ENCODE assay signal across 18 cellular contexts in genomic region chr10:104767282-104767681, GRCh38.
DNase-seq lines count a peak whose midpoint lies in the region; ATAC-seq, FAIRE-seq and TF ChIP-seq lines count a peak whose summit lies in the region.
"Had no signal": no experiment of that assay in that cellular context is flagged by ENCODE, and none has a peak within 500 bp of the region (broad histone marks: within the 10 kb centered on the region; RNA-seq: fewer than 3 reads in every experiment).

No MANE protein-coding gene starts in this region.

- H3K56ac ChIP-seq in H1 (replicated peaks; ENCODE audit: insufficient read length, low read depth, low read length), result no peak overlapping the region

- no peaks in the 10 kb centered on the region for H3K27me3 ChIP-seq in HUES48 (ENCODE audit: control insufficient read depth, insufficient read depth, low read length)
- H3K27me3 ChIP-seq in H1 (replicated peaks in 1 of 4; ENCODE audit: control insufficient read depth in 3 of 4, extremely low read depth in 1 of 4, insufficient read depth in 3 of 4, low read length in 3 of 4), result no peaks in the 10 kb centered on the region; a peak in 3 of 7 replicates
- H3K27me3 ChIP-seq in left lung, result peaks cover 0 to 3% of the 10 kb centered on the region in 2 donors
- H3K27me3 ChIP-seq: BE2C had no signal

- H3K27ac ChIP-seq in HUES48 (ENCODE audit: low read depth, low read length), result no peak overlapping the region
- H3K27ac ChIP-seq in H1 (ENCODE audit: low read depth, low read length), result no peak overlapping the region
- H3K27ac ChIP-seq in left lung, result no peak overlapping the region

- no peak overlapping the region for H3K23ac ChIP-seq in H1 (ENCODE audit: insufficient read length)

- peak overlapping the region in 1 of 2 experiments; percentile 50; a peak in 2 of 4 replicates for H3K4me2 ChIP-seq in H1 (ENCODE audit: insufficient read depth in 1 of 2, low read depth in 2 of 2, low read length in 2 of 2)

- H3K4me3 ChIP-seq in HUES48 (ENCODE audit: low read depth, low read length) (peak overlapping the region; percentile 30; the same call in 1 of the 2 replicates), H1 (ENCODE audit: extremely low read depth in 1 of 4, insufficient read depth in 2 of 4, low read depth in 3 of 4, low read length in 4 of 4) (no peak overlapping the region), left lung (no peak overlapping the region)

- no peaks in the 10 kb centered on the region; the same call in 1 of the 2 replicates for H3K79me1 ChIP-seq in H1 (ENCODE audit: low read depth, low read length)

- H3K18ac ChIP-seq in H1 (ENCODE audit: extremely low read depth, low read length), result no peak overlapping the region

- no peak for DNase-seq in H1 (ENCODE audit: low read depth in 1 of 2, low spot score in 2 of 2)
- DNase-seq in left lung, result no peak
- DNase-seq in NCI-H2081 treated with DMSO at 0.1 percent for 48 hours (lab: John Stamatoyannopoulos, UW), result no peak
- DNase-seq in activated effector memory CD4-positive, alpha-beta T cell treated with Interleukin-2 at 50 U/mL for 16 hours, result no peak
- DNase-seq: BE2C; C1 segment of cervical spinal cord; Caco-2; CD4-positive, CD25-positive, alpha-beta regulatory T cell; DMS79 treated with DMSO at 0.1 percent for 48 hours; GF-D8; HFFc6; KG1 had no signal

- TF ChIP-seq CTCF in H1 (IDR thresholded peaks at IDR 0.05; ENCODE audit: control extremely low read depth in 1 of 3, insufficient read depth in 1 of 3, low read depth in 1 of 3, low read length in 3 of 3) (no peak), left lung (IDR thresholded peaks at IDR 0.05) (no peak)

- peak; percentile 19 for FAIRE-seq in H1 (lab: Jason Lieb, UNC)
- FAIRE-seq: A204.1, GM19239, H54, HTR-8/SVneo had no signal

- no peak overlapping the region for H2AFZ ChIP-seq in H1 (ENCODE audit: low read length)

- H2AK5ac ChIP-seq in H1 (ENCODE audit: low read depth, low read length), result no peak overlapping the region

- no peak overlapping the region for H3K14ac ChIP-seq in H1 (ENCODE audit: insufficient read length)

- no peak overlapping the region for H3K9ac ChIP-seq in HUES48 (ENCODE audit: low read depth, low read length)
- no peak overlapping the region for H3K9ac ChIP-seq in H1 (replicated peaks in 1 of 4; ENCODE audit: extremely low read depth in 1 of 4, low read depth in 3 of 4, low read length in 3 of 4)

- TF ChIP-seq POLR2A in H1 (IDR thresholded peaks at IDR 0.05; ENCODE audit: control extremely low read depth in 1 of 2, low read depth in 2 of 2, low read length in 2 of 2), result no peak

- intact Hi-C loops in left lung (cut with DNase I), result no loop called here

- TF ChIP-seq EP300 in H1 (IDR thresholded peaks at IDR 0.05; ENCODE audit: borderline replicate concordance in 1 of 2, low read depth in 2 of 2, low read length in 2 of 2), result no peak

- H3K4me1 ChIP-seq in HUES48 (ENCODE audit: control insufficient read depth, insufficient read depth, low read length) (peaks cover 6% of the 10 kb centered on the region), H1 (replicated peaks in 1 of 4; ENCODE audit: control insufficient read depth in 3 of 4, insufficient read depth in 4 of 4, low read length in 3 of 4) (peaks cover 0 to 2% (median 0%) of the 10 kb centered on the region in 4 experiments; a peak in 1 of 7 replicates), left lung (no peaks in the 10 kb centered on the region)
- H3K4me1 ChIP-seq: BE2C, Caco-2 had no signal

- H3K36me3 ChIP-seq in HUES48 (ENCODE audit: control insufficient read depth, insufficient read depth, low read length), result no peaks in the 10 kb centered on the region
- no peaks in the 10 kb centered on the region for H3K36me3 ChIP-seq in H1 (ENCODE audit: control insufficient read depth in 2 of 4, insufficient read depth in 4 of 4, low read length in 3 of 4)
- H3K36me3 ChIP-seq in left lung, result no peaks in the 10 kb centered on the region
- H3K36me3 ChIP-seq: BE2C had no signal

- CTCF ChIA-PET in H1 (lab: Charles Lee; ENCODE audit: partially characterized antibody), result interaction anchor here (1.1 to 2.4 kb wide), 5 partner anchors 10 to 153 kb away, joined by 3 to 9 read pairs (median 3); no protein-coding TSS in a partner anchor

- TF ChIP-seq RAD21 in H1 (IDR thresholded peaks at IDR 0.05 in 1 of 2, conservative IDR thresholded peaks at IDR 0.05 in 1 of 2; ENCODE audit: low read depth in 2 of 2, low read length in 2 of 2), result no peak

- H4K91ac ChIP-seq in H1 (replicated peaks; ENCODE audit: insufficient read length, low read length), result no peak overlapping the region

- no peak overlapping the region for H2BK15ac ChIP-seq in H1 (ENCODE audit: low read length)

- WGBS in H1 (ENCODE audit: extremely low coverage in 1 of 2, insufficient coverage in 1 of 2, insufficient read length in 1 of 2, insufficient replicate concordance in 2 of 2, low coverage in 1 of 2, low lambda C conversion rate in 2 of 2, missing lambda C conversion rate in 1 of 2), 2 experiments, result 63% methylated on average over 1 of the region's 2 CpGs; no CpG with 5 or more reads in 1 of the 2 experiments

- H4K8ac ChIP-seq in H1 (ENCODE audit: extremely low read depth, insufficient read depth, low read length), result no peak overlapping the region

- no peak overlapping the region for H2BK12ac ChIP-seq in H1 (ENCODE audit: low read depth, low read length)

- POLR2A ChIA-PET in H1 (lab: Charles Lee; ENCODE audit: partially characterized antibody), result no interaction called here

- H3K79me2 ChIP-seq in H1 (ENCODE audit: control insufficient read depth in 1 of 2, insufficient read depth in 2 of 2, low read length in 2 of 2), result no peaks in the 10 kb centered on the region

- H3K23me2 ChIP-seq in H1 (ENCODE audit: low read depth, low read length), result no peaks in the 10 kb centered on the region

- H2BK20ac ChIP-seq in H1 (ENCODE audit: low read length), result no peak overlapping the region

- ATAC-seq in left lung (peak; percentile 82), GM18873 (IDR thresholded peaks at IDR 0.05; ENCODE audit: low FRiP score, unreplicated experiment) (no peak)

- no peaks in the 10 kb centered on the region for H4K20me1 ChIP-seq in H1 (replicated peaks in 1 of 2; ENCODE audit: control insufficient read depth in 1 of 2, insufficient read depth in 2 of 2, low read length in 2 of 2)

- H3K9me3 ChIP-seq in HUES48 (ENCODE audit: control insufficient read depth, insufficient read depth, low read length) (no peaks in the 10 kb centered on the region), H1 (ENCODE audit: insufficient read depth in 2 of 2, low read depth in 1 of 2, low read length in 1 of 2) (no peaks in the 10 kb centered on the region), left lung (no peaks in the 10 kb centered on the region)
- H3K9me3 ChIP-seq: BE2C, Caco-2 had no signal

- no peak overlapping the region for H3K4ac ChIP-seq in H1 (replicated peaks; ENCODE audit: insufficient read length, low read depth, low read length)

- H2BK5ac ChIP-seq in H1 (ENCODE audit: low read depth, low read length), result no peak overlapping the region

- no peak overlapping the region for H2BK120ac ChIP-seq in H1 (replicated peaks; ENCODE audit: low read depth, low read length)

- no peak overlapping the region for H4K5ac ChIP-seq in H1 (ENCODE audit: insufficient read length, low read depth, low read length)

TF ChIP-seq in H1, 55 proteins besides CTCF, POLR2A, EP300 and RAD21:
- TF ChIP-seq CBX5 (IDR thresholded peaks at IDR 0.05; ENCODE audit: low read depth, low read length) (no peak), SIX5 (IDR thresholded peaks at IDR 0.05; ENCODE audit: low read depth, low read length) (no peak), CHD2 (IDR thresholded peaks at IDR 0.05; ENCODE audit: low read length) (no peak), SAP30 (IDR thresholded peaks at IDR 0.05; ENCODE audit: insufficient read depth, insufficient replicate concordance, low read length) (no peak), SP1 (IDR thresholded peaks at IDR 0.05; ENCODE audit: low read depth, low read length) (no peak), SP2 (IDR thresholded peaks at IDR 0.05; ENCODE audit: low read length) (no peak), TBP (IDR thresholded peaks at IDR 0.05; ENCODE audit: low read depth, low read length) (no peak), MAX (IDR thresholded peaks at IDR 0.05) (no peak), NRF1 (IDR thresholded peaks at IDR 0.05; ENCODE audit: low read depth, low read length) (no peak), PHF8 (conservative IDR thresholded peaks at IDR 0.05; ENCODE audit: low read depth, low read length) (no peak), SIRT6 (IDR thresholded peaks at IDR 0.05; ENCODE audit: low read length) (no peak), BCL11A (IDR thresholded peaks at IDR 0.05; ENCODE audit: low read depth in 2 of 2, low read length in 2 of 2) (no peak), ATF3 (IDR thresholded peaks at IDR 0.05; ENCODE audit: insufficient read depth, low read depth, low read length) (no peak), RBBP5 (IDR thresholded peaks at IDR 0.05; ENCODE audit: borderline replicate concordance, low read depth, low read length) (no peak), FOSL1 (IDR thresholded peaks at IDR 0.05; ENCODE audit: insufficient read depth, low read depth, low read length) (no peak), RNF2 (IDR thresholded peaks at IDR 0.05; ENCODE audit: borderline replicate concordance, low read depth, low read length, missing control alignments, poor library complexity, severe bottlenecking) (no peak), HDAC6 (IDR thresholded peaks at IDR 0.05; ENCODE audit: low read depth, low read length) (no peak), CBX8 (IDR thresholded peaks at IDR 0.05; ENCODE audit: borderline replicate concordance, low read depth, low read length) (no peak), JUND (IDR thresholded peaks at IDR 0.05; ENCODE audit: low read length) (no peak)
